1 cellular context compared by ENCODE assay signal in the genomic region with DNA sequence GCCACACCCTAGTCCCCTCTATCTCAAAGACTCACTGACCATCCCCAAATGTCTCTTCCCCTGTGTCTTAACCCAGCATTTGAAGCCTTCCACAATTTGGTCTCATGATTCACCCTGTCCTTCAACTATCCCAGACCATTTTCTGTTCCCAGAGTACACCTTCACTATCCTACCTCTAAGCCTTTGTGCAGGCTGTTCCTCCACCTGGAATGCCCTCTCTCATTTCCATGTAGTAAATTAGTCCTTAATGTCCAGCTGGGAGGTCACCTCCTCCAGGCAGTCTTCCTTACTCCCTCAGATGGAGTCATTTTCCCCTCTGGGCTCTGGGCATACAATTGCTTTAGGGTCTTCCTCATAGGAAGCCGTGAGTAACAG.
TF ChIP-seq lines count a peak whose summit lies in the region.

No MANE protein-coding gene starts in this region.

TF ChIP-seq in K562, 482 proteins besides CTCF, POLR2A, EP300 and RAD21 (continued from another document and continues in another):
- TF ChIP-seq TEAD4 (IDR thresholded peaks at IDR 0.05; ENCODE audit: low read length) (no peak), TEAD4 (CRISPR knock-in tag; IDR thresholded peaks at IDR 0.05; ENCODE audit: borderline replicate concordance) (no peak), ZNF23 (CRISPR knock-in tag; IDR thresholded peaks at IDR 0.05) (no peak), SNIP1 (IDR thresholded peaks at IDR 0.05; ENCODE audit: low read depth) (0 out of 2 replicates have a peak, but pooled peaks have one; percentile 3), ZNF695 (CRISPR knock-in tag; IDR thresholded peaks at IDR 0.05) (no peak), MCM2 (IDR thresholded peaks at IDR 0.05; ENCODE audit: low read depth) (no peak), MIER1 (IDR thresholded peaks at IDR 0.05; ENCODE audit: low read depth) (peak; percentile 47; the same call in 1 of the 2 replicates), ZKSCAN8 (CRISPR knock-in tag; IDR thresholded peaks at IDR 0.05) (no peak), FOS (IDR thresholded peaks at IDR 0.05; ENCODE audit: extremely low read depth, insufficient read length) (no peak), TEAD2 (tag; IDR thresholded peaks at IDR 0.05) (no peak), FOXK2 (conservative IDR thresholded peaks at IDR 0.05 in 1 of 2, IDR thresholded peaks at IDR 0.05 in 1 of 2; ENCODE audit: low read depth in 2 of 2) (no peak; a peak in 1 of 4 replicates), CHD4 (IDR thresholded peaks at IDR 0.05; ENCODE audit: insufficient read depth, insufficient replicate concordance, low read depth, low read length, poor library complexity, severe bottlenecking) (peak; percentile 86), ZNF780A (CRISPR knock-in tag; IDR thresholded peaks at IDR 0.05) (no peak), BRD9 (IDR thresholded peaks at IDR 0.05; ENCODE audit: low read depth, partially characterized antibody) (no peak), ZFP36 (IDR thresholded peaks at IDR 0.05; ENCODE audit: low read depth, low read length, partially characterized antibody) (peak; percentile 100), GATAD2A (IDR thresholded peaks at IDR 0.05) (no peak), ZNF143 (CRISPR knock-in tag; IDR thresholded peaks at IDR 0.05) (no peak), HOXB6 (CRISPR knock-in tag; IDR thresholded peaks at IDR 0.05; ENCODE audit: borderline replicate concordance) (no peak), CBX3 (IDR thresholded peaks at IDR 0.05; ENCODE audit: borderline replicate concordance in 1 of 2, low read length in 2 of 2) (no peak), ZNF766 (CRISPR knock-in tag; conservative IDR thresholded peaks at IDR 0.05) (no peak), TAF15 (IDR thresholded peaks at IDR 0.05; ENCODE audit: low read depth, low read length) (no peak), SRSF1 (IDR thresholded peaks at IDR 0.05; ENCODE audit: low read depth, low read length) (no peak), ZNF133 (CRISPR knock-in tag; IDR thresholded peaks at IDR 0.05) (no peak), ZC3H11A (IDR thresholded peaks at IDR 0.05; ENCODE audit: low read depth, low read length) (no peak), CBX1 (IDR thresholded peaks at IDR 0.05; ENCODE audit: low read depth) (peak; percentile 61; the same call in 1 of the 2 replicates), THRAP3 (IDR thresholded peaks at IDR 0.05; ENCODE audit: borderline replicate concordance) (peak; percentile 69; the same call in 1 of the 2 replicates), SRF (CRISPR knock-in tag; IDR thresholded peaks at IDR 0.05) (no peak), NFIX (CRISPR knock-in tag; IDR thresholded peaks at IDR 0.05; ENCODE audit: low read depth) (no peak), NFATC3 (IDR thresholded peaks at IDR 0.05) (0 out of 2 replicates have a peak, but pooled peaks have one; percentile 24), YY1 (IDR thresholded peaks at IDR 0.05; ENCODE audit: borderline replicate concordance in 1 of 3, control insufficient read depth in 1 of 3, extremely low read depth in 1 of 3, insufficient read depth in 3 of 3, insufficient read length in 1 of 3, insufficient replicate concordance in 2 of 3, low read depth in 1 of 3, low read length in 2 of 3) (no peak), KAT7 (CRISPR knock-in tag; IDR thresholded peaks at IDR 0.05; ENCODE audit: borderline replicate concordance) (no peak), RFX7 (CRISPR knock-in tag; IDR thresholded peaks at IDR 0.05) (no peak), CEBPG (CRISPR knock-in tag; IDR thresholded peaks at IDR 0.05) (0 out of 2 replicates have a peak, but pooled peaks have one; percentile 13), CEBPG (tag; conservative IDR thresholded peaks at IDR 0.05 in 1 of 2, IDR thresholded peaks at IDR 0.05 in 1 of 2) (no peak), KDM1A (IDR thresholded peaks at IDR 0.05) (peak; percentile 78 to 93), DACH1 (IDR thresholded peaks at IDR 0.05; ENCODE audit: partially characterized antibody) (peak; percentile 72), FOXK1 (CRISPR knock-in tag; IDR thresholded peaks at IDR 0.05; ENCODE audit: borderline replicate concordance) (no peak), ZNF75A (CRISPR knock-in tag; IDR thresholded peaks at IDR 0.05) (no peak)
- TF ChIP-seq, protein P1, sequence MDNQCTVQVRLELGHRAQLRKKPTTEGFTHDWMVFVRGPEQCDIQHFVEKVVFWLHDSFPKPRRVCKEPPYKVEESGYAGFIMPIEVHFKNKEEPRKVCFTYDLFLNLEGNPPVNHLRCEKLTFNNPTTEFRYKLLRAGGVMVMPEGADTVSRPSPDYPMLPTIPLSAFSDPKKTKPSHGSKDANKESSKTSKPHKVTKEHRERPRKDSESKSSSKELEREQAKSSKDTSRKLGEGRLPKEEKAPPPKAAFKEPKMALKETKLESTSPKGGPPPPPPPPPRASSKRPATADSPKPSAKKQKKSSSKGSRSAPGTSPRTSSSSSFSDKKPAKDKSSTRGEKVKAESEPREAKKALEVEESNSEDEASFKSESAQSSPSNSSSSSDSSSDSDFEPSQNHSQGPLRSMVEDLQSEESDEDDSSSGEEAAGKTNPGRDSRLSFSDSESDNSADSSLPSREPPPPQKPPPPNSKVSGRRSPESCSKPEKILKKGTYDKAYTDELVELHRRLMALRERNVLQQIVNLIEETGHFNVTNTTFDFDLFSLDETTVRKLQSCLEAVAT (IDR thresholded peaks at IDR 0.05), result peak in 1 of 2 experiments; percentile 58; a peak in 1 of 4 replicates
- TF ChIP-seq, protein P2, sequence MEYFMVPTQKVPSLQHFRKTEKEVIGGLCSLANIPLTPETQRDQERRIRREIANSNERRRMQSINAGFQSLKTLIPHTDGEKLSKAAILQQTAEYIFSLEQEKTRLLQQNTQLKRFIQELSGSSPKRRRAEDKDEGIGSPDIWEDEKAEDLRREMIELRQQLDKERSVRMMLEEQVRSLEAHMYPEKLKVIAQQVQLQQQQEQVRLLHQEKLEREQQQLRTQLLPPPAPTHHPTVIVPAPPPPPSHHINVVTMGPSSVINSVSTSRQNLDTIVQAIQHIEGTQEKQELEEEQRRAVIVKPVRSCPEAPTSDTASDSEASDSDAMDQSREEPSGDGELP (CRISPR knock-in tag; IDR thresholded peaks at IDR 0.05; ENCODE audit: borderline replicate concordance), result no peak
- TF ChIP-seq, protein P3, sequence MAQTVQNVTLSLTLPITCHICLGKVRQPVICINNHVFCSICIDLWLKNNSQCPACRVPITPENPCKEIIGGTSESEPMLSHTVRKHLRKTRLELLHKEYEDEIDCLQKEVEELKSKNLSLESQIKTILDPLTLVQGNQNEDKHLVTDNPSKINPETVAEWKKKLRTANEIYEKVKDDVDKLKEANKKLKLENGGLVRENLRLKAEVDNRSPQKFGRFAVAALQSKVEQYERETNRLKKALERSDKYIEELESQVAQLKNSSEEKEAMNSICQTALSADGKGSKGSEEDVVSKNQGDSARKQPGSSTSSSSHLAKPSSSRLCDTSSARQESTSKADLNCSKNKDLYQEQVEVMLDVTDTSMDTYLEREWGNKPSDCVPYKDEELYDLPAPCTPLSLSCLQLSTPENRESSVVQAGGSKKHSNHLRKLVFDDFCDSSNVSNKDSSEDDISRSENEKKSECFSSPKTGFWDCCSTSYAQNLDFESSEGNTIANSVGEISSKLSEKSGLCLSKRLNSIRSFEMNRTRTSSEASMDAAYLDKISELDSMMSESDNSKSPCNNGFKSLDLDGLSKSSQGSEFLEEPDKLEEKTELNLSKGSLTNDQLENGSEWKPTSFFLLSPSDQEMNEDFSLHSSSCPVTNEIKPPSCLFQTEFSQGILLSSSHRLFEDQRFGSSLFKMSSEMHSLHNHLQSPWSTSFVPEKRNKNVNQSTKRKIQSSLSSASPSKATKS (CRISPR knock-in tag; IDR thresholded peaks at IDR 0.05), result no peak
- TF ChIP-seq, protein P4, sequence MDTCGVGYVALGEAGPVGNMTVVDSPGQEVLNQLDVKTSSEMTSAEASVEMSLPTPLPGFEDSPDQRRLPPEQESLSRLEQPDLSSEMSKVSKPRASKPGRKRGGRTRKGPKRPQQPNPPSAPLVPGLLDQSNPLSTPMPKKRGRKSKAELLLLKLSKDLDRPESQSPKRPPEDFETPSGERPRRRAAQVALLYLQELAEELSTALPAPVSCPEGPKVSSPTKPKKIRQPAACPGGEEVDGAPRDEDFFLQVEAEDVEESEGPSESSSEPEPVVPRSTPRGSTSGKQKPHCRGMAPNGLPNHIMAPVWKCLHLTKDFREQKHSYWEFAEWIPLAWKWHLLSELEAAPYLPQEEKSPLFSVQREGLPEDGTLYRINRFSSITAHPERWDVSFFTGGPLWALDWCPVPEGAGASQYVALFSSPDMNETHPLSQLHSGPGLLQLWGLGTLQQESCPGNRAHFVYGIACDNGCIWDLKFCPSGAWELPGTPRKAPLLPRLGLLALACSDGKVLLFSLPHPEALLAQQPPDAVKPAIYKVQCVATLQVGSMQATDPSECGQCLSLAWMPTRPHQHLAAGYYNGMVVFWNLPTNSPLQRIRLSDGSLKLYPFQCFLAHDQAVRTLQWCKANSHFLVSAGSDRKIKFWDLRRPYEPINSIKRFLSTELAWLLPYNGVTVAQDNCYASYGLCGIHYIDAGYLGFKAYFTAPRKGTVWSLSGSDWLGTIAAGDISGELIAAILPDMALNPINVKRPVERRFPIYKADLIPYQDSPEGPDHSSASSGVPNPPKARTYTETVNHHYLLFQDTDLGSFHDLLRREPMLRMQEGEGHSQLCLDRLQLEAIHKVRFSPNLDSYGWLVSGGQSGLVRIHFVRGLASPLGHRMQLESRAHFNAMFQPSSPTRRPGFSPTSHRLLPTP (IDR thresholded peaks at IDR 0.05; ENCODE audit: borderline replicate concordance, extremely low read depth, insufficient read length), result peak; percentile 65
- TF ChIP-seq, protein P5, sequence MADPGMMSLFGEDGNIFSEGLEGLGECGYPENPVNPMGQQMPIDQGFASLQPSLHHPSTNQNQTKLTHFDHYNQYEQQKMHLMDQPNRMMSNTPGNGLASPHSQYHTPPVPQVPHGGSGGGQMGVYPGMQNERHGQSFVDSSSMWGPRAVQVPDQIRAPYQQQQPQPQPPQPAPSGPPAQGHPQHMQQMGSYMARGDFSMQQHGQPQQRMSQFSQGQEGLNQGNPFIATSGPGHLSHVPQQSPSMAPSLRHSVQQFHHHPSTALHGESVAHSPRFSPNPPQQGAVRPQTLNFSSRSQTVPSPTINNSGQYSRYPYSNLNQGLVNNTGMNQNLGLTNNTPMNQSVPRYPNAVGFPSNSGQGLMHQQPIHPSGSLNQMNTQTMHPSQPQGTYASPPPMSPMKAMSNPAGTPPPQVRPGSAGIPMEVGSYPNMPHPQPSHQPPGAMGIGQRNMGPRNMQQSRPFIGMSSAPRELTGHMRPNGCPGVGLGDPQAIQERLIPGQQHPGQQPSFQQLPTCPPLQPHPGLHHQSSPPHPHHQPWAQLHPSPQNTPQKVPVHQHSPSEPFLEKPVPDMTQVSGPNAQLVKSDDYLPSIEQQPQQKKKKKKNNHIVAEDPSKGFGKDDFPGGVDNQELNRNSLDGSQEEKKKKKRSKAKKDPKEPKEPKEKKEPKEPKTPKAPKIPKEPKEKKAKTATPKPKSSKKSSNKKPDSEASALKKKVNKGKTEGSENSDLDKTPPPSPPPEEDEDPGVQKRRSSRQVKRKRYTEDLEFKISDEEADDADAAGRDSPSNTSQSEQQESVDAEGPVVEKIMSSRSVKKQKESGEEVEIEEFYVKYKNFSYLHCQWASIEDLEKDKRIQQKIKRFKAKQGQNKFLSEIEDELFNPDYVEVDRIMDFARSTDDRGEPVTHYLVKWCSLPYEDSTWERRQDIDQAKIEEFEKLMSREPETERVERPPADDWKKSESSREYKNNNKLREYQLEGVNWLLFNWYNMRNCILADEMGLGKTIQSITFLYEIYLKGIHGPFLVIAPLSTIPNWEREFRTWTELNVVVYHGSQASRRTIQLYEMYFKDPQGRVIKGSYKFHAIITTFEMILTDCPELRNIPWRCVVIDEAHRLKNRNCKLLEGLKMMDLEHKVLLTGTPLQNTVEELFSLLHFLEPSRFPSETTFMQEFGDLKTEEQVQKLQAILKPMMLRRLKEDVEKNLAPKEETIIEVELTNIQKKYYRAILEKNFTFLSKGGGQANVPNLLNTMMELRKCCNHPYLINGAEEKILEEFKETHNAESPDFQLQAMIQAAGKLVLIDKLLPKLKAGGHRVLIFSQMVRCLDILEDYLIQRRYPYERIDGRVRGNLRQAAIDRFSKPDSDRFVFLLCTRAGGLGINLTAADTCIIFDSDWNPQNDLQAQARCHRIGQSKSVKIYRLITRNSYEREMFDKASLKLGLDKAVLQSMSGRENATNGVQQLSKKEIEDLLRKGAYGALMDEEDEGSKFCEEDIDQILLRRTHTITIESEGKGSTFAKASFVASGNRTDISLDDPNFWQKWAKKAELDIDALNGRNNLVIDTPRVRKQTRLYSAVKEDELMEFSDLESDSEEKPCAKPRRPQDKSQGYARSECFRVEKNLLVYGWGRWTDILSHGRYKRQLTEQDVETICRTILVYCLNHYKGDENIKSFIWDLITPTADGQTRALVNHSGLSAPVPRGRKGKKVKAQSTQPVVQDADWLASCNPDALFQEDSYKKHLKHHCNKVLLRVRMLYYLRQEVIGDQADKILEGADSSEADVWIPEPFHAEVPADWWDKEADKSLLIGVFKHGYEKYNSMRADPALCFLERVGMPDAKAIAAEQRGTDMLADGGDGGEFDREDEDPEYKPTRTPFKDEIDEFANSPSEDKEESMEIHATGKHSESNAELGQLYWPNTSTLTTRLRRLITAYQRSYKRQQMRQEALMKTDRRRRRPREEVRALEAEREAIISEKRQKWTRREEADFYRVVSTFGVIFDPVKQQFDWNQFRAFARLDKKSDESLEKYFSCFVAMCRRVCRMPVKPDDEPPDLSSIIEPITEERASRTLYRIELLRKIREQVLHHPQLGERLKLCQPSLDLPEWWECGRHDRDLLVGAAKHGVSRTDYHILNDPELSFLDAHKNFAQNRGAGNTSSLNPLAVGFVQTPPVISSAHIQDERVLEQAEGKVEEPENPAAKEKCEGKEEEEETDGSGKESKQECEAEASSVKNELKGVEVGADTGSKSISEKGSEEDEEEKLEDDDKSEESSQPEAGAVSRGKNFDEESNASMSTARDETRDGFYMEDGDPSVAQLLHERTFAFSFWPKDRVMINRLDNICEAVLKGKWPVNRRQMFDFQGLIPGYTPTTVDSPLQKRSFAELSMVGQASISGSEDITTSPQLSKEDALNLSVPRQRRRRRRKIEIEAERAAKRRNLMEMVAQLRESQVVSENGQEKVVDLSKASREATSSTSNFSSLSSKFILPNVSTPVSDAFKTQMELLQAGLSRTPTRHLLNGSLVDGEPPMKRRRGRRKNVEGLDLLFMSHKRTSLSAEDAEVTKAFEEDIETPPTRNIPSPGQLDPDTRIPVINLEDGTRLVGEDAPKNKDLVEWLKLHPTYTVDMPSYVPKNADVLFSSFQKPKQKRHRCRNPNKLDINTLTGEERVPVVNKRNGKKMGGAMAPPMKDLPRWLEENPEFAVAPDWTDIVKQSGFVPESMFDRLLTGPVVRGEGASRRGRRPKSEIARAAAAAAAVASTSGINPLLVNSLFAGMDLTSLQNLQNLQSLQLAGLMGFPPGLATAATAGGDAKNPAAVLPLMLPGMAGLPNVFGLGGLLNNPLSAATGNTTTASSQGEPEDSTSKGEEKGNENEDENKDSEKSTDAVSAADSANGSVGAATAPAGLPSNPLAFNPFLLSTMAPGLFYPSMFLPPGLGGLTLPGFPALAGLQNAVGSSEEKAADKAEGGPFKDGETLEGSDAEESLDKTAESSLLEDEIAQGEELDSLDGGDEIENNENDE (IDR thresholded peaks at IDR 0.05; ENCODE audit: low read depth, low read length), result no peak
- TF ChIP-seq, protein P6, sequence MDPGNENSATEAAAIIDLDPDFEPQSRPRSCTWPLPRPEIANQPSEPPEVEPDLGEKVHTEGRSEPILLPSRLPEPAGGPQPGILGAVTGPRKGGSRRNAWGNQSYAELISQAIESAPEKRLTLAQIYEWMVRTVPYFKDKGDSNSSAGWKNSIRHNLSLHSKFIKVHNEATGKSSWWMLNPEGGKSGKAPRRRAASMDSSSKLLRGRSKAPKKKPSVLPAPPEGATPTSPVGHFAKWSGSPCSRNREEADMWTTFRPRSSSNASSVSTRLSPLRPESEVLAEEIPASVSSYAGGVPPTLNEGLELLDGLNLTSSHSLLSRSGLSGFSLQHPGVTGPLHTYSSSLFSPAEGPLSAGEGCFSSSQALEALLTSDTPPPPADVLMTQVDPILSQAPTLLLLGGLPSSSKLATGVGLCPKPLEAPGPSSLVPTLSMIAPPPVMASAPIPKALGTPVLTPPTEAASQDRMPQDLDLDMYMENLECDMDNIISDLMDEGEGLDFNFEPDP (CRISPR knock-in tag; IDR thresholded peaks at IDR 0.05), result no peak
